Comparison of ENCODE assay signal across 8 cellular contexts in the genomic region with DNA sequence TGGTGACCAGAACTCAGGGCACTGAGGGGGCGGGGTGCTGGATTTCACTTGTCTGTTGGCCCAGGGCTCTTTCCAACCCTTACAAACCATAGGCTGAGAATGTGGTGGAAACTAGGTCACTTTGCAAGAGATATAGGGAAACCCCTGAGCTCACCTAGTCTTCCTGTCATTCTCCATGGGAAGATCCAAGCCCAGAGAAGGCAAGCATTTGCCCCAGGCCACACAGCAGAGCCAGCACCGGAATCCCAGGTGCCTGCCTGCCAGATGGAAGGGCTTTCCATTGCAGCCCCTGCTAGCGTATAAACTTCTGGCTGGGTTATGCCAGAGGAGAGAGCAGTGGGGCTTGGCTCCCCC. TPM values are rescaled to one million over a fixed set of nuclear protein-coding genes. Genes with fewer than 3 reads are reported as not detected.
DNase-seq lines count a peak whose midpoint lies in the region; ATAC-seq, FAIRE-seq and TF ChIP-seq lines count a peak whose summit lies in the region.

No MANE protein-coding gene starts in this region.

- H3K27ac ChIP-seq in HepG2 (ENCODE audit: extremely low read length, insufficient read depth, low read length) (peak overlapping the region; percentile 78), thymus (ENCODE audit: low read depth) (peak overlapping the region; percentile 79)

- TF ChIP-seq CTCF in astrocyte of the spinal cord (IDR thresholded peaks at IDR 0.05; ENCODE audit: low read depth, low read length) (no peak), HepG2 (CRISPR knock-in tag; IDR thresholded peaks at IDR 0.05) (no peak)

- H3K27me3 ChIP-seq in HepG2 (ENCODE audit: control insufficient read depth in 1 of 2, insufficient read depth in 2 of 2, low read length in 2 of 2) (no peaks in the 10 kb centered on the region), thymus (ENCODE audit: control insufficient read depth, insufficient read depth) (no peaks in the 10 kb centered on the region)

- no peaks in the 10 kb centered on the region for H3K79me2 ChIP-seq in HepG2 (ENCODE audit: insufficient read depth, low read length)

- peak overlapping the region; percentile 88 for H3K4me3 Mint-ChIP-seq in activated CD4-positive, alpha-beta T cell treated with anti-CD3 and anti-CD28 coated beads, Interleukin-2, amount 10 ng/mL, durations not matched to agents 24 days and 14 days

- no peaks in the 10 kb centered on the region for H3K9me3 Mint-ChIP-seq in activated CD4-positive, alpha-beta T cell treated with anti-CD3 and anti-CD28 coated beads, Interleukin-2, amount 10 ng/mL, durations not matched to agents 24 days and 14 days

- TF ChIP-seq EP300 in HepG2 (IDR thresholded peaks at IDR 0.05; ENCODE audit: low read depth in 2 of 2, low read length in 2 of 2), result no peak
- no peak for TF ChIP-seq EP300 in HepG2 (CRISPR knock-in tag; IDR thresholded peaks at IDR 0.05; ENCODE audit: borderline replicate concordance)

- no peak for TF ChIP-seq POLR2A in HepG2 (IDR thresholded peaks at IDR 0.05; ENCODE audit: insufficient read depth in 1 of 2, low read depth in 2 of 2, low read length in 2 of 2)

- H3K4me1 Mint-ChIP-seq in activated CD4-positive, alpha-beta T cell treated with anti-CD3 and anti-CD28 coated beads, Interleukin-2, amount 10 ng/mL, durations not matched to agents 24 days and 14 days, result peaks cover 10% of the 10 kb centered on the region

- intact Hi-C loops in activated CD4-positive, alpha-beta T cell treated with anti-CD3 and anti-CD28 coated beads, Interleukin-2, amount 10 ng/mL, durations not matched to agents 24 days and 14 days (cut with micrococcal nuclease), result no loop called here
- intact Hi-C loops in HepG2 (cut with micrococcal nuclease; ENCODE audit: unreplicated experiment), result no loop called here

- H3K36me3 ChIP-seq in HepG2 (replicated peaks in 1 of 2; ENCODE audit: control insufficient read depth in 1 of 2, insufficient read depth in 2 of 2, low read length in 2 of 2), result peaks cover 0 to 3% of the 10 kb centered on the region in 2 experiments; a peak in 3 of 5 replicates
- peaks cover 29% of the 10 kb centered on the region for H3K36me3 ChIP-seq in thymus (ENCODE audit: control insufficient read depth, insufficient read depth)

- no peak for DNase-seq in activated CD4-positive, alpha-beta T cell treated with anti-CD3 and anti-CD28 coated beads, Interleukin-2, amount 10 ng/mL, durations not matched to agents 24 days and 14 days
- DNase-seq in activated CD4-positive, alpha-beta T cell treated with anti-CD3 and anti-CD28 coated beads, Interleukin-2, amount 50 U/mL, for 1 hour, result no peak
- DNase-seq in astrocyte of the spinal cord (ENCODE audit: low read depth, low spot score), result no peak
- no peak for DNase-seq in HepG2 (ENCODE audit: low spot score)
- no peak for DNase-seq in NCI-H146 (lab: John Stamatoyannopoulos, UW)
- DNase-seq in HPDE6-E6E7 (ENCODE audit: extremely low spot score), result no peak

- H3K9ac ChIP-seq in HepG2 (ENCODE audit: insufficient read depth, low read depth, low read length), result peak overlapping the region; percentile 80

- H3K4me3 ChIP-seq in astrocyte of the spinal cord (ENCODE audit: low read depth, low read length), result peak overlapping the region; percentile 64
- peak overlapping the region; percentile 70 to 81 (median 70) for H3K4me3 ChIP-seq in HepG2 (replicated peaks in 1 of 3; ENCODE audit: insufficient read depth in 1 of 3, low read depth in 2 of 3, low read length in 3 of 3)
- H3K4me3 ChIP-seq in thymus (ENCODE audit: low read length), result peak overlapping the region; percentile 51

- no peak for ATAC-seq in HepG2
- ATAC-seq in HG02884 (IDR thresholded peaks at IDR 0.05; ENCODE audit: unreplicated experiment), result no peak

- TSS peak; percentile 51 for BruUV-seq in HepG2 (replicated peaks; lab: Mats Ljungman, UMichigan)

- peak overlapping the region; percentile 91 for H3K27ac Mint-ChIP-seq in activated CD4-positive, alpha-beta T cell treated with anti-CD3 and anti-CD28 coated beads, Interleukin-2, amount 10 ng/mL, durations not matched to agents 24 days and 14 days

- H3K36me3 Mint-ChIP-seq in activated CD4-positive, alpha-beta T cell treated with anti-CD3 and anti-CD28 coated beads, Interleukin-2, amount 10 ng/mL, durations not matched to agents 24 days and 14 days (ENCODE audit: low read depth), result peaks cover 9% of the 10 kb centered on the region

- whole genome bisulfite sequencing in HepG2 (ENCODE audit: low lambda C conversion rate), result 33% methylated on average over 3 of the region's 3 CpGs
- 50% methylated on average over 3 of the region's 3 CpGs for WGBS in thymus

- CTCF ChIA-PET in HepG2 (lab: Yijun Ruan, JAX; ENCODE audit: low intra/inter-chr PET ratio, low total read pairs), result no interaction called here

- no peaks in the 10 kb centered on the region for H4K20me1 ChIP-seq in HepG2 (ENCODE audit: insufficient read depth, low read length)

- peak overlapping the region; percentile 70 for H2AFZ ChIP-seq in HepG2 (ENCODE audit: low read length)

- POLR2A ChIA-PET in HepG2 (lab: Yijun Ruan, JAX), result interaction anchor here (0.8 to 1.8 kb wide), 10 partner anchors 8 to 1207 kb away, joined by 3 to 29 read pairs (median 4); a partner anchor contains a TSS

- H3K27me3 Mint-ChIP-seq in activated CD4-positive, alpha-beta T cell treated with anti-CD3 and anti-CD28 coated beads, Interleukin-2, amount 10 ng/mL, durations not matched to agents 24 days and 14 days, result no peaks in the 10 kb centered on the region

- no peak for FAIRE-seq in HepG2 (lab: Jason Lieb, UNC)

- no peaks in the 10 kb centered on the region for H3K9me3 ChIP-seq in HepG2 (ENCODE audit: low read length)
- H3K9me3 ChIP-seq in thymus (ENCODE audit: control insufficient read depth), result no peaks in the 10 kb centered on the region

- in situ Hi-C loops in astrocyte of the spinal cord (cut with HindIII; ENCODE audit: low sequenced_read_pairs), result no loop called here
- in situ Hi-C loops in HepG2 (cut with HindIII; ENCODE audit: extremely low pct_ligation_motif_present, low pct_unique_long_range_greater_than_20kb), result no loop called here

- H3K4me1 ChIP-seq in HepG2 (ENCODE audit: insufficient read depth, low read length) (peaks cover 18% of the 10 kb centered on the region), thymus (ENCODE audit: control insufficient read depth, insufficient read depth, low read length) (peaks cover 8% of the 10 kb centered on the region)

- TF ChIP-seq RAD21 in HepG2 (CRISPR knock-in tag; IDR thresholded peaks at IDR 0.05), result no peak

- peak overlapping the region; percentile 99 for H3K4me2 ChIP-seq in HepG2 (ENCODE audit: low read depth, low read length)

RNA-seq across cellular contexts. Expression of a gene that starts 0.4 kb away (rescaled TPM):
- total RNA-seq in activated CD4-positive, alpha-beta T cell treated with anti-CD3 and anti-CD28 coated beads, Interleukin-2, amount 10 ng/mL, durations not matched to agents 24 days and 14 days, result 2.3 and 4.3 TPM in 2 replicates
- total RNA-seq in HepG2 (2016; rRNA removed; fragmentation: Illumina TruSeq; extraction: Trizol), result 1.8 and 2.0 TPM in 2 replicates
- 0.26 and 3.0 TPM in 2 replicates for total RNA-seq in HepG2 (2016; cell fraction: cytosol; rRNA removed; fragmentation: Illumina TruSeq; extraction: Trizol; ENCODE audit: low read depth)
- 1.2 and 1.3 TPM in 2 replicates for total RNA-seq in HepG2 (2016; cell fraction: insoluble cytoplasmic fraction; rRNA removed; fragmentation: Illumina TruSeq; extraction: Trizol)
- total RNA-seq in HepG2 (2016; cell fraction: membrane; rRNA removed; fragmentation: Illumina TruSeq; extraction: Trizol), result 1.0 and 1.4 TPM in 2 replicates
- total RNA-seq in HepG2 (2016; cell fraction: nucleus; rRNA removed; fragmentation: Illumina TruSeq; extraction: Trizol), result 1.6 and 2.0 TPM in 2 replicates
- polyA plus RNA-seq in HepG2 (2011; rRNA removed), result 6.2 and 10.7 TPM in 2 replicates
- polyA plus RNA-seq in HepG2 (2011; cell fraction: cytosol; rRNA removed), result 1.5 and 6.4 TPM in 2 replicates
- 22.4 and 28.0 TPM in 2 replicates for polyA plus RNA-seq in HepG2 (2011; cell fraction: nucleus; rRNA removed)
- polyA plus RNA-seq in HepG2 (2012), result 2.3 and 3.3 TPM in 2 replicates
- 1.6 and 1.7 TPM in 2 replicates for polyA plus RNA-seq in HepG2 (2016; cell fraction: cytosol; fragmentation: Illumina TruSeq; extraction: Trizol; ENCODE audit: low read depth)
- polyA plus RNA-seq in HepG2 (2016; cell fraction: insoluble cytoplasmic fraction; fragmentation: Illumina TruSeq; extraction: Trizol; ENCODE audit: low read depth), result 0.78 and 1.6 TPM in 2 replicates
- polyA plus RNA-seq in HepG2 (2016; cell fraction: membrane; fragmentation: Illumina TruSeq; extraction: Trizol; ENCODE audit: low read depth), result 1.0 and 2.1 TPM in 2 replicates
- 1.6 and 2.6 TPM in 2 replicates for polyA plus RNA-seq in HepG2 (2016; cell fraction: nucleus; fragmentation: Illumina TruSeq; extraction: Trizol; ENCODE audit: insufficient read depth, low read depth)
- 3.2 and 9.1 TPM in 2 replicates for polyA minus RNA-seq in HepG2 (2011; rRNA and poly(A)+ RNA removed; ENCODE audit: low replicate concordance)
- 0.97 and 2.5 TPM in 2 replicates for polyA minus RNA-seq in HepG2 (2011; cell fraction: cytosol; rRNA and poly(A)+ RNA removed)
- polyA minus RNA-seq in HepG2 (2011; cell fraction: nucleus; rRNA and poly(A)+ RNA removed), result 3.0 and 8.6 TPM in 2 replicates
- 17.8 TPM for polyA plus RNA-seq in thymus

RNA-seq across cellular contexts. Expression of a gene that starts 32.2 kb away (rescaled TPM):
- 58.6 and 61.5 TPM in 2 replicates for total RNA-seq in activated CD4-positive, alpha-beta T cell treated with anti-CD3 and anti-CD28 coated beads, Interleukin-2, amount 10 ng/mL, durations not matched to agents 24 days and 14 days
- total RNA-seq in HepG2 (2016; rRNA removed; fragmentation: Illumina TruSeq; extraction: Trizol), result 20.7 and 25.8 TPM in 2 replicates
- total RNA-seq in HepG2 (2016; cell fraction: cytosol; rRNA removed; fragmentation: Illumina TruSeq; extraction: Trizol; ENCODE audit: low read depth), result 50.6 and 58.2 TPM in 2 replicates
- 14.1 and 23.6 TPM in 2 replicates for total RNA-seq in HepG2 (2016; cell fraction: insoluble cytoplasmic fraction; rRNA removed; fragmentation: Illumina TruSeq; extraction: Trizol)
- 56.4 and 66.7 TPM in 2 replicates for total RNA-seq in HepG2 (2016; cell fraction: membrane; rRNA removed; fragmentation: Illumina TruSeq; extraction: Trizol)
- total RNA-seq in HepG2 (2016; cell fraction: nucleus; rRNA removed; fragmentation: Illumina TruSeq; extraction: Trizol), result 19.0 and 25.7 TPM in 2 replicates
- polyA plus RNA-seq in HepG2 (2011; rRNA removed) (24.6 and 33.7 TPM in 2 replicates), thymus (50.4 TPM)
- 18.0 and 21.8 TPM in 2 replicates for polyA plus RNA-seq in HepG2 (2011; cell fraction: cytosol; rRNA removed)
- polyA plus RNA-seq in HepG2 (2011; cell fraction: nucleus; rRNA removed), result 108 and 120 TPM in 2 replicates
- 16.9 and 22.7 TPM in 2 replicates for polyA plus RNA-seq in HepG2 (2012)
- polyA plus RNA-seq in HepG2 (2016; cell fraction: cytosol; fragmentation: Illumina TruSeq; extraction: Trizol; ENCODE audit: low read depth), result 68.9 and 83.5 TPM in 2 replicates
- 19.4 and 23.0 TPM in 2 replicates for polyA plus RNA-seq in HepG2 (2016; cell fraction: insoluble cytoplasmic fraction; fragmentation: Illumina TruSeq; extraction: Trizol; ENCODE audit: low read depth)
- 63.1 and 73.8 TPM in 2 replicates for polyA plus RNA-seq in HepG2 (2016; cell fraction: membrane; fragmentation: Illumina TruSeq; extraction: Trizol; ENCODE audit: low read depth)
- 43.6 and 45.7 TPM in 2 replicates for polyA plus RNA-seq in HepG2 (2016; cell fraction: nucleus; fragmentation: Illumina TruSeq; extraction: Trizol; ENCODE audit: insufficient read depth, low read depth)
- 35.4 and 47.2 TPM in 2 replicates for polyA minus RNA-seq in HepG2 (2011; rRNA and poly(A)+ RNA removed; ENCODE audit: low replicate concordance)
- 12.4 and 14.5 TPM in 2 replicates for polyA minus RNA-seq in HepG2 (2011; cell fraction: cytosol; rRNA and poly(A)+ RNA removed)
- polyA minus RNA-seq in HepG2 (2011; cell fraction: nucleus; rRNA and poly(A)+ RNA removed), result 45.1 and 49.1 TPM in 2 replicates
